In genomic region chr6:22356362-22356940, GRCh38 we compare ENCODE assay signal across 10 cellular contexts. TPM values are rescaled to one million over a fixed set of nuclear protein-coding genes. Genes with fewer than 3 reads are reported as not detected.
"Had no signal": no experiment of that assay in that cellular context is flagged by ENCODE, and none has a peak within 500 bp of the region (broad histone marks: within the 10 kb centered on the region; RNA-seq: fewer than 3 reads in every experiment).

No MANE protein-coding gene starts in this region.

- H3K4me3 ChIP-seq: GM23338, K562 had no signal

- DNase-seq: H9, HCEC 1CT, IMR-90, KG1 had no signal

- H3K4me2 ChIP-seq: GM23338 had no signal

- ATAC-seq: GM23338, K562 had no signal

- FAIRE-seq: H1, H54, HTR-8/SVneo, K562 had no signal

- H2AFZ ChIP-seq: GM23338 had no signal

RNA-seq across cellular contexts. Expression of gene PRL, which starts 59.6 kb away (rescaled TPM):
- total RNA-seq: GM23338, H1, H9, HT-29, IMR-90, K562 had no signal
- polyA plus RNA-seq: GM23338, H1, IMR-90, K562 had no signal
